In genomic region chr13:45104294-45104693, GRCh38 we compare ENCODE assay signal across 34 cellular contexts.
"Had no signal": no experiment of that assay in that cellular context is flagged by ENCODE, and none has a peak within 500 bp of the region (broad histone marks: within the 10 kb centered on the region; RNA-seq: fewer than 3 reads in every experiment).

No MANE protein-coding gene starts in this region.

- H3K9me3 ChIP-seq: adrenal gland, body of pancreas, breast epithelium, colonic mucosa, heart left ventricle had no signal

- H3K27ac ChIP-seq: adrenal gland, body of pancreas, breast epithelium, cardiac muscle cell, colonic mucosa, heart left ventricle, WERI-Rb-1 had no signal

- H3K4me3 ChIP-seq: adrenal gland, body of pancreas, breast epithelium, cardiac muscle cell, colonic mucosa, dorsolateral prefrontal cortex, heart left ventricle had no signal

- ATAC-seq: activated naive CD8-positive, alpha-beta T cell treated with anti-CD3 and anti-CD28 coated beads, Interleukin-2, amount 50 U/mL, for 24 hours; activated T-cell treated with anti-CD3 and anti-CD28 coated beads, Interleukin-2, amount 50 U/mL, for 72 hours; body of pancreas; esophagus mucosa; heart left ventricle; T-helper 17 cell had no signal

- H3K27me3 ChIP-seq: adrenal gland, body of pancreas, breast epithelium, cardiac muscle cell, colonic mucosa, dorsolateral prefrontal cortex had no signal

- H3K4me1 ChIP-seq: adrenal gland, body of pancreas, breast epithelium, colonic mucosa, heart left ventricle had no signal

- DNase-seq: activated CD4-positive, alpha-beta memory T cell treated with anti-CD3 and anti-CD28 coated beads, Interleukin-2, amount 10 ng/mL, durations not matched to agents 7 days and 5 days; activated CD4-positive, alpha-beta T cell treated with anti-CD3 and anti-CD28 coated beads for 1 hour; activated CD4-positive, alpha-beta T cell treated with anti-CD3 and anti-CD28 coated beads for 4 hours; activated CD4-positive, alpha-beta T cell treated with anti-CD3 and anti-CD28 coated beads, Interleukin-2, amount 10 ng/mL, durations not matched to agents 7 days and 5 days; activated CD4-positive, alpha-beta T cell treated with anti-CD3 and anti-CD28 coated beads, Interleukin-2, amount 50 U/mL, for 4 hours; activated CD4-positive, CD25-positive, alpha-beta regulatory T cell; activated CD8-positive, alpha-beta memory T cell treated with anti-CD3 and anti-CD28 coated beads, Interleukin-2, amount 50 U/mL, for 48 hours; activated gamma-delta T cell; activated naive CD4-positive, alpha-beta T cell; activated naive CD4-positive, alpha-beta T cell treated with anti-CD3 and anti-CD28 coated beads, Interleukin-2, amount 10 ng/mL, durations not matched to agents 7 days and 5 days; activated naive CD8-positive, alpha-beta T cell treated with anti-CD3 and anti-CD28 coated beads for 36 hours; activated naive CD8-positive, alpha-beta T cell treated with anti-CD3 and anti-CD28 coated beads, Interleukin-2, amount 50 U/mL, for 24 hours; activated T-cell treated with anti-CD3 and anti-CD28 coated beads for 4 hours; activated T-cell treated with anti-CD3 and anti-CD28 coated beads, Interleukin-2, amount 50 U/mL, for 24 hours; activated T-cell treated with anti-CD3 and anti-CD28 coated beads, Interleukin-2, amount 50 U/mL, for 72 hours; adrenal gland; amygdala; aorta; body of pancreas; central memory CD4-positive, alpha-beta T cell; cerebellar nuclear complex; colonic mucosa; dorsolateral prefrontal cortex; effector memory CD4-positive, alpha-beta T cell; endodermal cell; foreskin fibroblast; heart left ventricle; T-helper 1 cell; T-helper 17 cell; T1000; WERI-Rb-1 had no signal

- H3K36me3 ChIP-seq: adrenal gland, breast epithelium, cardiac muscle cell, colonic mucosa, heart left ventricle, WERI-Rb-1 had no signal
